In genomic region chr2:4980989-4981388, GRCh38 we compare ENCODE assay signal across 25 cellular contexts.
DNase-seq lines count a peak whose midpoint lies in the region; ATAC-seq, FAIRE-seq and TF ChIP-seq lines count a peak whose summit lies in the region.
"Had no signal": no experiment of that assay in that cellular context is flagged by ENCODE, and none has a peak within 500 bp of the region (broad histone marks: within the 10 kb centered on the region; RNA-seq: fewer than 3 reads in every experiment).

No MANE protein-coding gene starts in this region.

- H4K5ac ChIP-seq in H1 (ENCODE audit: insufficient read length, low read depth, low read length) = no peak overlapping the region

- no peak overlapping the region for H2AFZ ChIP-seq in H1 (ENCODE audit: low read length)
- H2AFZ ChIP-seq in neural progenitor cell (replicated peaks) = no peak overlapping the region

- H3K4me1 ChIP-seq in H1 (replicated peaks in 1 of 4; ENCODE audit: control insufficient read depth in 3 of 4, insufficient read depth in 4 of 4, low read length in 3 of 4) (no peaks in the 10 kb centered on the region), foreskin keratinocyte (no peaks in the 10 kb centered on the region), neural progenitor cell (peaks cover 33% of the 10 kb centered on the region)
- H3K4me1 ChIP-seq: A549; BLaER1 treated with 17β-estradiol and CSF1 and Interleukin-3, amounts not matched to agents 10 nM and 100 nM; Caco-2 had no signal

- TF ChIP-seq RAD21 in H1 (IDR thresholded peaks at IDR 0.05 in 1 of 2, conservative IDR thresholded peaks at IDR 0.05 in 1 of 2; ENCODE audit: low read depth in 2 of 2, low read length in 2 of 2) = no peak

- H3K27me3 ChIP-seq in H1 (replicated peaks in 1 of 4; ENCODE audit: control insufficient read depth in 3 of 4, extremely low read depth in 1 of 4, insufficient read depth in 3 of 4, low read length in 3 of 4) (no peaks in the 10 kb centered on the region), foreskin keratinocyte (no peaks in the 10 kb centered on the region), neural progenitor cell (no peaks in the 10 kb centered on the region)
- H3K27me3 ChIP-seq: BLaER1 treated with 17β-estradiol and CSF1 and Interleukin-3, amounts not matched to agents 10 nM and 100 nM had no signal

- POLR2A ChIA-PET in H1 (lab: Charles Lee; ENCODE audit: partially characterized antibody) = no interaction called here

- H4K91ac ChIP-seq in H1 (replicated peaks; ENCODE audit: insufficient read length, low read length) = peak overlapping the region; percentile 61

- no peaks in the 10 kb centered on the region for H3K79me2 ChIP-seq in H1 (ENCODE audit: control insufficient read depth in 1 of 2, insufficient read depth in 2 of 2, low read length in 2 of 2)
- no peaks in the 10 kb centered on the region for H3K79me2 ChIP-seq in neural progenitor cell (ENCODE audit: low read depth)

- H3F3A ChIP-seq in neural progenitor cell (ENCODE audit: low read depth) = peaks cover 25% of the 10 kb centered on the region

- H3K9me3 ChIP-seq in H1 (ENCODE audit: insufficient read depth in 2 of 2, low read depth in 1 of 2, low read length in 1 of 2) (no peaks in the 10 kb centered on the region), neural progenitor cell (ENCODE audit: low read depth) (no peaks in the 10 kb centered on the region)
- H3K9me3 ChIP-seq: BLaER1 treated with 17β-estradiol and CSF1 and Interleukin-3, amounts not matched to agents 10 nM and 100 nM; Caco-2 had no signal

- no peak overlapping the region for H3K27ac Mint-ChIP-seq in neural progenitor cell
- H3K27ac Mint-ChIP-seq: B cell; CD4-positive, alpha-beta T cell; CD8-positive, alpha-beta T cell had no signal

- H3K4me3 Mint-ChIP-seq in neural progenitor cell = no peak overlapping the region
- H3K4me3 Mint-ChIP-seq: B cell; CD4-positive, alpha-beta T cell; CD8-positive, alpha-beta T cell had no signal

- no peak for TF ChIP-seq EP300 in H1 (IDR thresholded peaks at IDR 0.05; ENCODE audit: borderline replicate concordance in 1 of 2, low read depth in 2 of 2, low read length in 2 of 2)

- H3K36me3 Mint-ChIP-seq in neural progenitor cell = peaks cover 2% of the 10 kb centered on the region
- H3K36me3 Mint-ChIP-seq: CD8-positive, alpha-beta T cell had no signal

- CTCF ChIA-PET in H1 (lab: Charles Lee; ENCODE audit: partially characterized antibody) = interaction anchor here (1.0 kb wide), 1 partner anchor 11 kb away, joined by 4 read pairs; no protein-coding TSS in a partner anchor

- H3K23me2 ChIP-seq in H1 (ENCODE audit: low read depth, low read length) = no peaks in the 10 kb centered on the region

- H2BK12ac ChIP-seq in H1 (ENCODE audit: low read depth, low read length) = no peak overlapping the region

- H3K4me1 Mint-ChIP-seq in neural progenitor cell = peaks cover 23% of the 10 kb centered on the region
- H3K4me1 Mint-ChIP-seq: B cell had no signal

- no peak overlapping the region for H3K27ac ChIP-seq in H1 (ENCODE audit: low read depth, low read length)
- H3K27ac ChIP-seq in foreskin keratinocyte = no peak overlapping the region
- no peak overlapping the region for H3K27ac ChIP-seq in neural progenitor cell
- H3K27ac ChIP-seq: 22Rv1; A549; BLaER1 treated with 17β-estradiol and CSF1 and Interleukin-3, amounts not matched to agents 10 nM and 100 nM; C4-2B had no signal

- no peak for TF ChIP-seq POLR2A in H1 (IDR thresholded peaks at IDR 0.05; ENCODE audit: control extremely low read depth in 1 of 2, low read depth in 2 of 2, low read length in 2 of 2)

- H3K36me3 ChIP-seq in H1 (ENCODE audit: control insufficient read depth in 2 of 4, insufficient read depth in 4 of 4, low read length in 3 of 4) (no peaks in the 10 kb centered on the region), neural progenitor cell (no peaks in the 10 kb centered on the region)
- H3K36me3 ChIP-seq: BLaER1 treated with 17β-estradiol and CSF1 and Interleukin-3, amounts not matched to agents 10 nM and 100 nM had no signal

- H3K18ac ChIP-seq in H1 (ENCODE audit: extremely low read depth, low read length) = no peak overlapping the region

- ATAC-seq in foreskin keratinocyte = peak; percentile 62
- ATAC-seq in HG02981 (IDR thresholded peaks at IDR 0.05; ENCODE audit: unreplicated experiment) = no peak
- ATAC-seq: A549; CD8-positive, alpha-beta T cell; GM12878 had no signal

- no peak overlapping the region for H3K4me2 ChIP-seq in H1 (ENCODE audit: insufficient read depth in 1 of 2, low read depth in 2 of 2, low read length in 2 of 2)
- peak overlapping the region; percentile 10 for H3K4me2 ChIP-seq in neural progenitor cell
- H3K4me2 ChIP-seq: A549; BLaER1 treated with 17β-estradiol and CSF1 and Interleukin-3, amounts not matched to agents 10 nM and 100 nM had no signal

- no peak overlapping the region for H3K56ac ChIP-seq in H1 (replicated peaks; ENCODE audit: insufficient read length, low read depth, low read length)

- H3K9me3 Mint-ChIP-seq in neural progenitor cell = peaks cover 6% of the 10 kb centered on the region

- no peak for TF ChIP-seq CTCF in H1 (IDR thresholded peaks at IDR 0.05; ENCODE audit: control extremely low read depth in 1 of 3, insufficient read depth in 1 of 3, low read depth in 1 of 3, low read length in 3 of 3)
- no peak for TF ChIP-seq CTCF in foreskin keratinocyte (conservative IDR thresholded peaks at IDR 0.05)
- no peak for TF ChIP-seq CTCF in neural progenitor cell (IDR thresholded peaks at IDR 0.05)

- DNase-seq in H1 (ENCODE audit: low read depth in 1 of 2, low spot score in 2 of 2) (no peak), foreskin keratinocyte (peak in 1 of 2 donors; percentile 17), neural progenitor cell (ENCODE audit: low spot score) (peak; percentile 14), DMS114 treated with DMSO at 0.1 percent for 48 hours (lab: John Stamatoyannopoulos, UW; ENCODE audit: unreplicated experiment) (no peak)
- DNase-seq: AML-193; Caco-2; Calu3; CD4-positive, alpha-beta T cell; CD8-positive, alpha-beta T cell; DMS153; DMS53; DMS79; DND-41; EL; GDM1 had no signal

- H2BK120ac ChIP-seq in H1 (replicated peaks; ENCODE audit: low read depth, low read length) = no peak overlapping the region

- H2BK15ac ChIP-seq in H1 (ENCODE audit: low read length) = no peak overlapping the region

- no peak overlapping the region for H3K9ac ChIP-seq in H1 (replicated peaks in 1 of 4; ENCODE audit: extremely low read depth in 1 of 4, low read depth in 3 of 4, low read length in 3 of 4)
- no peak overlapping the region for H3K9ac ChIP-seq in neural progenitor cell
- H3K9ac ChIP-seq: BLaER1 treated with 17β-estradiol and CSF1 and Interleukin-3, amounts not matched to agents 10 nM and 100 nM had no signal

- H3K79me1 ChIP-seq in H1 (ENCODE audit: low read depth, low read length) = no peaks in the 10 kb centered on the region

- H3K27me3 Mint-ChIP-seq in neural progenitor cell (ENCODE audit: insufficient read depth, low read depth) = peaks cover 1% of the 10 kb centered on the region
- H3K27me3 Mint-ChIP-seq: B cell; CD4-positive, alpha-beta T cell had no signal

- H3K4me3 ChIP-seq in H1 (ENCODE audit: extremely low read depth in 1 of 4, insufficient read depth in 2 of 4, low read depth in 3 of 4, low read length in 4 of 4) = no peak overlapping the region
- no peak overlapping the region for H3K4me3 ChIP-seq in neural progenitor cell
- H3K4me3 ChIP-seq: A549; BLaER1 treated with 17β-estradiol and CSF1 and Interleukin-3, amounts not matched to agents 10 nM and 100 nM; GM12878 had no signal

- peak overlapping the region; percentile 34 for H3K4ac ChIP-seq in H1 (replicated peaks; ENCODE audit: insufficient read length, low read depth, low read length)

- no peak overlapping the region for H3K14ac ChIP-seq in H1 (ENCODE audit: insufficient read length)

- H4K20me1 ChIP-seq in H1 (replicated peaks in 1 of 2; ENCODE audit: control insufficient read depth in 1 of 2, insufficient read depth in 2 of 2, low read length in 2 of 2) (no peaks in the 10 kb centered on the region), neural progenitor cell (ENCODE audit: low read depth) (no peaks in the 10 kb centered on the region)
- H4K20me1 ChIP-seq: BLaER1 treated with 17β-estradiol and CSF1 and Interleukin-3, amounts not matched to agents 10 nM and 100 nM had no signal

- 90% methylated on average over 5 of the region's 5 CpGs; no CpG with 5 or more reads in 1 of the 2 experiments for WGBS in H1 (ENCODE audit: extremely low coverage in 1 of 2, insufficient coverage in 1 of 2, insufficient read length in 1 of 2, insufficient replicate concordance in 2 of 2, low coverage in 1 of 2, low lambda C conversion rate in 2 of 2, missing lambda C conversion rate in 1 of 2), 2 experiments

- no peak overlapping the region for H2BK5ac ChIP-seq in H1 (ENCODE audit: low read depth, low read length)

- no peak overlapping the region for H4K8ac ChIP-seq in H1 (ENCODE audit: extremely low read depth, insufficient read depth, low read length)

- H2BK20ac ChIP-seq in H1 (ENCODE audit: low read length) = no peak overlapping the region

- no peak overlapping the region for H3K23ac ChIP-seq in H1 (ENCODE audit: insufficient read length)

- no peak for FAIRE-seq in H1 (lab: Jason Lieb, UNC)
- FAIRE-seq: A549, D721Med, GM12878, GM12892, GM18507 had no signal

- no peak overlapping the region for H2AK5ac ChIP-seq in H1 (ENCODE audit: low read depth, low read length)

TF ChIP-seq in H1, 55 proteins besides CTCF, POLR2A, EP300 and RAD21:
- TF ChIP-seq SUZ12 (IDR thresholded peaks at IDR 0.05; ENCODE audit: low read length) (no peak), YY1 (IDR thresholded peaks at IDR 0.05; ENCODE audit: low read depth, low read length) (no peak)
